Comparison of ENCODE assay signal across 19 cellular contexts in the genomic region with DNA sequence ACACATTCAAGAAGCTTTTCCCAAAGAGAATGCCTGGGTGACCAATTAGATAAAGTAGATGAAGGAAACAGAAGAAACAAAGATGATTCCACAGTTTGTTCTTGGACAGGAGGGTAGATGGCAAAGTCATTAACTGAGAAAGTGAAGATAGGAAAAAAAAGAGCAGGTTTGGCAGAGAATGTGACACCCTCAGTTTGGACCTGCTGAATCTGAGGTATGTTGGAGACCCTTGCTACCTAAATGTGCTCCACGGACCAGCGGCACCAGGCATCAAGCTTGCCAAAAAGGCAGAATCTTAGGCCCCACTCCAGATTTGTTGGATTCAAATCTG. TPM values are rescaled to one million over a fixed set of nuclear protein-coding genes. Genes with fewer than 3 reads are reported as not detected.
A peak's percentile ranks its signal among the peaks of the same experiment; 100 is the strongest.
DNase-seq lines count a peak whose midpoint lies in the region; ATAC-seq and TF ChIP-seq lines count a peak whose summit lies in the region.
"Had no signal": no experiment of that assay in that cellular context is flagged by ENCODE, and none has a peak within 500 bp of the region (broad histone marks: within the 10 kb centered on the region; RNA-seq: fewer than 3 reads in every experiment).

No MANE protein-coding gene starts in this region.

- peak overlapping the region; percentile 76 for H3K27ac Mint-ChIP-seq in dendritic cell treated with granulocyte-macrophage colony-stimulating factor and Interleukin-4, amounts not matched to agents 40 ng/mL and 50 ng/mL, for 4 days
- H3K27ac Mint-ChIP-seq: activated naive CD8-positive, alpha-beta T cell had no signal

- H3K27me3 Mint-ChIP-seq in dendritic cell treated with granulocyte-macrophage colony-stimulating factor and Interleukin-4, amounts not matched to agents 40 ng/mL and 50 ng/mL, for 4 days, result no peaks in the 10 kb centered on the region
- H3K27me3 Mint-ChIP-seq: activated naive CD8-positive, alpha-beta T cell had no signal

- peaks cover 77% of the 10 kb centered on the region for H3K4me1 Mint-ChIP-seq in dendritic cell treated with granulocyte-macrophage colony-stimulating factor and Interleukin-4, amounts not matched to agents 40 ng/mL and 50 ng/mL, for 4 days (ENCODE audit: low read depth)

- H3K27me3 ChIP-seq in Panc1 (ENCODE audit: control insufficient read depth, insufficient read depth, low read length) (no peaks in the 10 kb centered on the region), lower lobe of right lung (ENCODE audit: low read depth) (no peaks in the 10 kb centered on the region), subcutaneous abdominal adipose tissue (ENCODE audit: control insufficient read depth in 5 of 5, insufficient read depth in 4 of 5, low read length in 5 of 5) (no peaks in the 10 kb centered on the region)
- H3K27me3 ChIP-seq: BLaER1, brain microvascular endothelial cell, SJCRH30 had no signal

- ATAC-seq in Panc1 (0 out of 2 replicates have a peak, but pooled peaks have one; percentile 9), lower lobe of right lung (no peak), GM18868 (IDR thresholded peaks at IDR 0.05; ENCODE audit: unreplicated experiment) (no peak)

- peaks cover 71% of the 10 kb centered on the region for H3K36me3 Mint-ChIP-seq in dendritic cell treated with granulocyte-macrophage colony-stimulating factor and Interleukin-4, amounts not matched to agents 40 ng/mL and 50 ng/mL, for 4 days (ENCODE audit: low read depth)
- H3K36me3 Mint-ChIP-seq: activated naive CD8-positive, alpha-beta T cell had no signal

- H3K4me3 ChIP-seq in Panc1 (ENCODE audit: low read depth in 2 of 2, low read length in 2 of 2), result peak overlapping the region; percentile 30 to 36
- H3K4me3 ChIP-seq in lower lobe of right lung, result peak overlapping the region; percentile 23
- peak overlapping the region in 3 of 5 donors; percentile 39 to 42 (median 40) for H3K4me3 ChIP-seq in subcutaneous abdominal adipose tissue (ENCODE audit: low read depth in 1 of 5, low read length in 5 of 5)
- H3K4me3 ChIP-seq: BLaER1, SJCRH30 had no signal

- POLR2A ChIA-PET in Panc1 (lab: Charles Lee), result interaction anchor here (0.7 kb wide), 1 partner anchor 1245 kb away, joined by 12 read pairs; no protein-coding TSS in a partner anchor

- H3K27ac ChIP-seq in Panc1 (ENCODE audit: low read length), result peak overlapping the region; percentile 79
- H3K27ac ChIP-seq in lower lobe of right lung, result peak overlapping the region; percentile 15
- peak overlapping the region; percentile 14 for H3K27ac ChIP-seq in subcutaneous abdominal adipose tissue (ENCODE audit: low read depth, low read length)
- H3K27ac ChIP-seq: BLaER1, brain microvascular endothelial cell, SJCRH30 had no signal

- DNase-seq in Panc1 (ENCODE audit: low read depth, low spot score), result no peak
- no peak for DNase-seq in lower lobe of right lung
- DNase-seq in activated naive CD4-positive, alpha-beta T cell treated with anti-CD3 and anti-CD28 coated beads, Interleukin-2, amount 50 U/mL, for 16 hours, result no peak
- DNase-seq in stimulated activated CD8-positive, alpha-beta memory T cell treated with anti-CD3 and anti-CD28 coated beads, Interleukin-4, amount 100 ng/mL, for 48 hours, result no peak
- no peak for DNase-seq in posterior vena cava (ENCODE audit: low spot score)
- DNase-seq: activated CD4-positive, alpha-beta T cell treated with anti-CD3 and anti-CD28 coated beads for 48 hours; activated T-cell treated with anti-CD3 and anti-CD28 coated beads for 4 hours; brain microvascular endothelial cell; left colon; NCI-H187 treated with DMSO at 0.1 percent for 48 hours; NCI-H526; SJCRH30; substantia nigra; T1000 had no signal

- TF ChIP-seq CTCF in Panc1 (IDR thresholded peaks at IDR 0.05) (no peak), lower lobe of right lung (IDR thresholded peaks at IDR 0.05) (no peak)

- H3K9me3 Mint-ChIP-seq in dendritic cell treated with granulocyte-macrophage colony-stimulating factor and Interleukin-4, amounts not matched to agents 40 ng/mL and 50 ng/mL, for 4 days, result no peaks in the 10 kb centered on the region

- peaks cover 11% of the 10 kb centered on the region for H3K4me1 ChIP-seq in Panc1 (ENCODE audit: control insufficient read depth, insufficient read depth, low read length)
- H3K4me1 ChIP-seq in lower lobe of right lung, result peaks cover 48% of the 10 kb centered on the region
- peaks cover 0 to 43% (median 18%) of the 10 kb centered on the region in 5 donors for H3K4me1 ChIP-seq in subcutaneous abdominal adipose tissue (ENCODE audit: control insufficient read depth in 5 of 5, insufficient read depth in 5 of 5, low read length in 5 of 5)
- H3K4me1 ChIP-seq: BLaER1 had no signal

- peak overlapping the region in 1 of 5 donors; percentile 4 for H3K9ac ChIP-seq in subcutaneous abdominal adipose tissue (ENCODE audit: low read length in 5 of 5)
- H3K9ac ChIP-seq: BLaER1 had no signal

- H3K4me3 Mint-ChIP-seq in dendritic cell treated with granulocyte-macrophage colony-stimulating factor and Interleukin-4, amounts not matched to agents 40 ng/mL and 50 ng/mL, for 4 days, result no peak overlapping the region
- H3K4me3 Mint-ChIP-seq: activated naive CD8-positive, alpha-beta T cell had no signal

- in situ Hi-C loops in Panc1 (cut with HindIII; ENCODE audit: low pct_unique_long_range_greater_than_20kb, low sequenced_read_pairs), result no loop called here

- BruUV-seq in Panc1 (replicated peaks; lab: Mats Ljungman, UMichigan), result no TSS peak

- intact Hi-C loops in Panc1 (cut with micrococcal nuclease; ENCODE audit: unreplicated experiment) (no loop called here), lower lobe of right lung (cut with DNase I) (no loop called here), posterior vena cava (cut with DNase I) (no loop called here)
- intact Hi-C loops in dendritic cell treated with granulocyte-macrophage colony-stimulating factor and Interleukin-4, amounts not matched to agents 40 ng/mL and 50 ng/mL, for 4 days (cut with micrococcal nuclease), result no loop called here

- CTCF ChIA-PET in Panc1 (lab: Charles Lee), result no interaction called here

- H3K36me3 ChIP-seq in Panc1 (ENCODE audit: control insufficient read depth, insufficient read depth, low read length), result no peaks in the 10 kb centered on the region
- H3K36me3 ChIP-seq in lower lobe of right lung, result no peaks in the 10 kb centered on the region
- no peaks in the 10 kb centered on the region for H3K36me3 ChIP-seq in subcutaneous abdominal adipose tissue (ENCODE audit: control insufficient read depth in 5 of 5, insufficient read depth in 5 of 5, low read length in 5 of 5)
- H3K36me3 ChIP-seq: BLaER1, brain microvascular endothelial cell, SJCRH30 had no signal

- H3K9me3 ChIP-seq in Panc1 (ENCODE audit: control insufficient read depth, insufficient read depth, low read depth, low read length) (no peaks in the 10 kb centered on the region), lower lobe of right lung (no peaks in the 10 kb centered on the region), subcutaneous abdominal adipose tissue (ENCODE audit: control insufficient read depth in 5 of 5, low read length in 5 of 5) (no peaks in the 10 kb centered on the region)
- H3K9me3 ChIP-seq: BLaER1, SJCRH30 had no signal

RNA-seq across cellular contexts. Expression of gene ARHGAP18, which starts 49.7 kb away (rescaled TPM):
- total RNA-seq in Panc1 (2021; ENCODE audit: unreplicated experiment) (11.6 TPM), lower lobe of right lung (57.9 TPM), posterior vena cava (10 to 100 TPM; 13.7 to 18.7 TPM)
- 1.6 TPM for polyA plus RNA-seq in Panc1 (2012; ENCODE audit: insufficient read length)

Comparison
In these comparisons a context has a peak if more than half of its experiments do, and no peak if none do; other contexts are left out.
1. H3K27ac ChIP-seq: peak in every context shown above with its lines; median percentile 79 in Panc1; 15 in lower lobe of right lung; 14 in subcutaneous abdominal adipose tissue.